10 cellular contexts compared by ENCODE assay signal in genomic region chr10:62093863-62094291, GRCh38.
DNase-seq lines count a peak whose midpoint lies in the region; ATAC-seq, FAIRE-seq and TF ChIP-seq lines count a peak whose summit lies in the region.
"Had no signal": no experiment of that assay in that cellular context is flagged by ENCODE, and none has a peak within 500 bp of the region (broad histone marks: within the 10 kb centered on the region; RNA-seq: fewer than 3 reads in every experiment).

No MANE protein-coding gene starts in this region.

- H3K36me3 ChIP-seq in pancreas: peaks cover 0 to 17% (median 0%) of the 10 kb centered on the region in 3 donors

- H3K4me3 ChIP-seq in pancreas: no peak overlapping the region

- intact Hi-C loops in CD4-positive, alpha-beta T cell (cut with DNase I, micrococcal nuclease): no loop called here
- intact Hi-C loops in pancreas (cut with DNase I): no loop called here

- ATAC-seq in CD4-positive, alpha-beta T cell (ENCODE audit: poor library complexity): no peak
- ATAC-seq in pancreas: peak in 3 of 4 donors; percentile 63 to 74 (median 66)
- ATAC-seq in activated CD8-positive, alpha-beta T cell treated with anti-CD3 and anti-CD28 coated beads, Interleukin-2, amount 10 ng/mL, durations not matched to agents 7 days and 5 days: no peak
- ATAC-seq: effector memory CD8-positive, alpha-beta T cell had no signal

- POLR2A ChIA-PET in CD4-positive, alpha-beta T cell (lab: Charles Lee): interaction anchor here (1.0 to 1.6 kb wide), 2 partner anchors 14 to 44 kb away, joined by 3 to 4 read pairs; no protein-coding TSS in a partner anchor
- POLR2A ChIA-PET in activated CD8-positive, alpha-beta T cell treated with anti-CD3 and anti-CD28 coated beads, Interleukin-2, amount 10 ng/mL, durations not matched to agents 7 days and 5 days (lab: Charles Lee): no interaction called here

- no peaks in the 10 kb centered on the region for H3K27me3 Mint-ChIP-seq in CD4-positive, alpha-beta T cell
- H3K27me3 Mint-ChIP-seq in immature natural killer cell (ENCODE audit: low read depth in 3 of 3): peaks cover 1 to 6% (median 3%) of the 10 kb centered on the region in 3 donors
- no peaks in the 10 kb centered on the region for H3K27me3 Mint-ChIP-seq in activated CD8-positive, alpha-beta T cell treated with anti-CD3 and anti-CD28 coated beads, Interleukin-2, amount 10 ng/mL, durations not matched to agents 7 days and 5 days (ENCODE audit: low read depth)
- H3K27me3 Mint-ChIP-seq: effector memory CD8-positive, alpha-beta T cell had no signal

- 62 to 63% methylated on average over 4 of the region's 4 CpGs for WGBS in pancreas, 2 donors

- peak overlapping the region; percentile 28 for H3K27ac Mint-ChIP-seq in CD4-positive, alpha-beta T cell
- no peak overlapping the region for H3K27ac Mint-ChIP-seq in immature natural killer cell
- H3K27ac Mint-ChIP-seq in activated CD8-positive, alpha-beta T cell treated with anti-CD3 and anti-CD28 coated beads, Interleukin-2, amount 10 ng/mL, durations not matched to agents 7 days and 5 days: no peak overlapping the region
- H3K27ac Mint-ChIP-seq: effector memory CD8-positive, alpha-beta T cell had no signal

- no peaks in the 10 kb centered on the region for H3K27me3 ChIP-seq in CD4-positive, alpha-beta T cell (ENCODE audit: control insufficient read depth, insufficient read depth, low read length)
- H3K27me3 ChIP-seq in pancreas: no peaks in the 10 kb centered on the region

- peaks cover 79% of the 10 kb centered on the region for H3K36me3 Mint-ChIP-seq in CD4-positive, alpha-beta T cell (ENCODE audit: low read depth)
- H3K36me3 Mint-ChIP-seq in immature natural killer cell: peaks cover 32 to 55% (median 44%) of the 10 kb centered on the region in 3 donors
- H3K36me3 Mint-ChIP-seq in activated CD8-positive, alpha-beta T cell treated with anti-CD3 and anti-CD28 coated beads, Interleukin-2, amount 10 ng/mL, durations not matched to agents 7 days and 5 days (ENCODE audit: low read depth): peaks cover 72% of the 10 kb centered on the region

- H3K9me3 ChIP-seq in CD4-positive, alpha-beta T cell (ENCODE audit: control insufficient read depth, low read length): no peaks in the 10 kb centered on the region
- no peaks in the 10 kb centered on the region for H3K9me3 ChIP-seq in pancreas

- peak; percentile 74 for FAIRE-seq in RCC 7860 (lab: Jason Lieb, UNC)
- FAIRE-seq in pancreas (lab: Jason Lieb, UNC): no peak

- H3K4me3 Mint-ChIP-seq in CD4-positive, alpha-beta T cell: no peak overlapping the region
- H3K4me3 Mint-ChIP-seq in immature natural killer cell: no peak overlapping the region
- H3K4me3 Mint-ChIP-seq in activated CD8-positive, alpha-beta T cell treated with anti-CD3 and anti-CD28 coated beads, Interleukin-2, amount 10 ng/mL, durations not matched to agents 7 days and 5 days: no peak overlapping the region
- H3K4me3 Mint-ChIP-seq: effector memory CD8-positive, alpha-beta T cell had no signal

- no peak overlapping the region for H3K27ac ChIP-seq in CD4-positive, alpha-beta T cell (ENCODE audit: low read depth, low read length)
- H3K27ac ChIP-seq in pancreas: peak overlapping the region in 2 of 4 donors; percentile 22 to 69

- CTCF ChIA-PET in CD4-positive, alpha-beta T cell (lab: Charles Lee): interaction anchor here (0.7 to 1.5 kb wide), 2 partner anchors 55 to 292 kb away, joined by 3 to 4 read pairs; no protein-coding TSS in a partner anchor
- CTCF ChIA-PET in activated CD8-positive, alpha-beta T cell treated with anti-CD3 and anti-CD28 coated beads, Interleukin-2, amount 10 ng/mL, durations not matched to agents 7 days and 5 days (lab: Charles Lee): interaction anchor here (1.6 kb wide), 1 partner anchor 14 kb away, joined by 4 read pairs; no protein-coding TSS in a partner anchor

- TF ChIP-seq CTCF in CD4-positive, alpha-beta T cell (IDR thresholded peaks at IDR 0.05): no peak
- no peak for TF ChIP-seq CTCF in pancreas (IDR thresholded peaks at IDR 0.05)

- peaks cover 0 to 5% (median 0%) of the 10 kb centered on the region in 3 donors for H3K4me1 ChIP-seq in pancreas

- H3K4me1 Mint-ChIP-seq in CD4-positive, alpha-beta T cell (ENCODE audit: low read depth): peaks cover 24% of the 10 kb centered on the region
- H3K4me1 Mint-ChIP-seq in immature natural killer cell: peaks cover 8 to 9% of the 10 kb centered on the region in 2 donors
- H3K4me1 Mint-ChIP-seq in activated CD8-positive, alpha-beta T cell treated with anti-CD3 and anti-CD28 coated beads, Interleukin-2, amount 10 ng/mL, durations not matched to agents 7 days and 5 days (ENCODE audit: low read depth): peaks cover 21% of the 10 kb centered on the region

- no peaks in the 10 kb centered on the region for H3K9me3 Mint-ChIP-seq in CD4-positive, alpha-beta T cell
- H3K9me3 Mint-ChIP-seq in immature natural killer cell: no peaks in the 10 kb centered on the region
- H3K9me3 Mint-ChIP-seq in activated CD8-positive, alpha-beta T cell treated with anti-CD3 and anti-CD28 coated beads, Interleukin-2, amount 10 ng/mL, durations not matched to agents 7 days and 5 days (ENCODE audit: insufficient read depth): no peaks in the 10 kb centered on the region
- H3K9me3 Mint-ChIP-seq: effector memory CD8-positive, alpha-beta T cell had no signal

- DNase-seq in CD4-positive, alpha-beta T cell: no peak
- peak; percentile 79 for DNase-seq in RCC 7860 (ENCODE audit: low spot score)
- peak; percentile 85 for DNase-seq in fibroblast of peridontal ligament (ENCODE audit: extremely low read depth)
- no peak for DNase-seq in pancreas
- no peak for DNase-seq in immature natural killer cell
- no peak for DNase-seq in NCI-H2171 (lab: John Stamatoyannopoulos, UW)
- no peak for DNase-seq in stimulated activated naive CD4-positive, alpha-beta T cell (lab: John Stamatoyannopoulos, UW)
- no peak for DNase-seq in activated CD8-positive, alpha-beta T cell treated with anti-CD3 and anti-CD28 coated beads, Interleukin-2, amount 10 ng/mL, durations not matched to agents 7 days and 5 days
- DNase-seq: activated CD4-positive, CD25-positive, alpha-beta regulatory T cell treated with anti-CD3 and anti-CD28 coated beads, Interleukin-2, amount 50 U/mL, for 72 hours; effector memory CD8-positive, alpha-beta T cell had no signal

Comparison
In these comparisons a context has a peak if more than half of its experiments do, and no peak if none do; other contexts are left out.
1. ATAC-seq: peak in pancreas (3 of 4); none in CD4-positive, alpha-beta T cell (single experiment) and activated CD8-positive, alpha-beta T cell treated with anti-CD3 and anti-CD28 coated beads, Interleukin-2, amount 10 ng/mL, durations not matched to agents 7 days and 5 days (single experiment).
2. DNase-seq: peak in RCC 7860 (single experiment) and fibroblast of peridontal ligament (single experiment); none in CD4-positive, alpha-beta T cell (0 of 10), pancreas (0 of 6), immature natural killer cell (0 of 3), NCI-H2171 (single experiment), stimulated activated naive CD4-positive, alpha-beta T cell (0 of 6) and activated CD8-positive, alpha-beta T cell treated with anti-CD3 and anti-CD28 coated beads, Interleukin-2, amount 10 ng/mL, durations not matched to agents 7 days and 5 days (single experiment).